In the genomic region with DNA sequence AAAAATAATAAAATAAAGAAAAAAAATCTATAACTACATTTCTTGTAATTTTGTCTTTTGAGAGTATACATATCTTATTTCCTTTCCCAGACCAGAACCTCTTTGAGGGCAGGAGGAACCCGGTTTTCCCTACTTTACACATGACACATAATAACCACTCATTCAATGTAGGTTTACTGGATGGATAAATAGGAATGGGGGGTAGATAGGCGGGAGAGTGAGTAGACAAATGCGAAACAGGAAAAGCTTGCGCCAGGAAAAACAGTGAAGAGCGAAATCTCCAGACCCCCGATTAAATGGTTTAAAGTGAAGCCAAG, we compare ENCODE assay signal across 8 cellular contexts. TPM values are rescaled to one million over a fixed set of nuclear protein-coding genes. Genes with fewer than 3 reads are reported as not detected.
DNase-seq lines count a peak whose midpoint lies in the region; ATAC-seq, FAIRE-seq and TF ChIP-seq lines count a peak whose summit lies in the region.

No MANE protein-coding gene starts in this region.

- no peak for FAIRE-seq in RCC 7860 (lab: Jason Lieb, UNC)

- intact Hi-C loops in sciatic nerve (cut with DNase I): no loop called here

- H3K4me3 ChIP-seq in cardiac muscle cell: peak overlapping the region; percentile 72

- no peaks in the 10 kb centered on the region for H3K9me3 ChIP-seq in cardiac muscle cell (ENCODE audit: low read depth)

- H3K4me3 Mint-ChIP-seq in WTC11: peak overlapping the region; percentile 88

- peak overlapping the region; percentile 98 for H3K27ac ChIP-seq in cardiac muscle cell

- CTCF ChIA-PET in WTC11 (lab: Charles Lee): no interaction called here

- POLR2A ChIA-PET in WTC11 (lab: Charles Lee): no interaction called here

- no peaks in the 10 kb centered on the region for H3K27me3 ChIP-seq in cardiac muscle cell

- no peaks in the 10 kb centered on the region for H3K36me3 ChIP-seq in cardiac muscle cell

- DNase-seq in WTC11 (ENCODE audit: low spot score) (no peak), cardiac muscle cell (ENCODE audit: low read depth in 1 of 2, low spot score in 1 of 2) (no peak), sciatic nerve (ENCODE audit: low spot score) (no peak), SKM-1 treated with dmso at 0.1 percent for 144 hours (lab: John Stamatoyannopoulos, UW; ENCODE audit: unreplicated experiment) (no peak), RCC 7860 (ENCODE audit: low spot score) (no peak), ecto neural progenitor cell (ENCODE audit: low spot score) (no peak), NCI-H524 (lab: John Stamatoyannopoulos, UW) (no peak)

- peaks cover 7% of the 10 kb centered on the region for H3K4me1 ChIP-seq in cardiac muscle cell (ENCODE audit: low read depth)

- no peaks in the 10 kb centered on the region for H3K9me3 Mint-ChIP-seq in WTC11

- H3K27ac Mint-ChIP-seq in WTC11: peak overlapping the region; percentile 100

- no peak for TF ChIP-seq CTCF in WTC11 (IDR thresholded peaks at IDR 0.05)
- no peak for TF ChIP-seq CTCF in cardiac muscle cell (IDR thresholded peaks at IDR 0.05; ENCODE audit: low read depth, low read length)

- H3K27me3 Mint-ChIP-seq in WTC11 (ENCODE audit: low read depth): no peaks in the 10 kb centered on the region

- H3K4me1 Mint-ChIP-seq in WTC11: peaks cover 9% of the 10 kb centered on the region

- ATAC-seq in GM19395 (IDR thresholded peaks at IDR 0.05; ENCODE audit: unreplicated experiment): peak; percentile 15
- ATAC-seq in WTC11: no peak
- ATAC-seq in sciatic nerve: peak; percentile 40

- H3K36me3 Mint-ChIP-seq in WTC11: no peaks in the 10 kb centered on the region

TF ChIP-seq in WTC11, 78 proteins besides CTCF, POLR2A, EP300 and RAD21:
- no peak for TF ChIP-seq NR2C2 (CRISPR knock-in tag; IDR thresholded peaks at IDR 0.05)
- no peak for TF ChIP-seq GTF2I (CRISPR knock-in tag; conservative IDR thresholded peaks at IDR 0.05)
- TF ChIP-seq, protein P1, sequence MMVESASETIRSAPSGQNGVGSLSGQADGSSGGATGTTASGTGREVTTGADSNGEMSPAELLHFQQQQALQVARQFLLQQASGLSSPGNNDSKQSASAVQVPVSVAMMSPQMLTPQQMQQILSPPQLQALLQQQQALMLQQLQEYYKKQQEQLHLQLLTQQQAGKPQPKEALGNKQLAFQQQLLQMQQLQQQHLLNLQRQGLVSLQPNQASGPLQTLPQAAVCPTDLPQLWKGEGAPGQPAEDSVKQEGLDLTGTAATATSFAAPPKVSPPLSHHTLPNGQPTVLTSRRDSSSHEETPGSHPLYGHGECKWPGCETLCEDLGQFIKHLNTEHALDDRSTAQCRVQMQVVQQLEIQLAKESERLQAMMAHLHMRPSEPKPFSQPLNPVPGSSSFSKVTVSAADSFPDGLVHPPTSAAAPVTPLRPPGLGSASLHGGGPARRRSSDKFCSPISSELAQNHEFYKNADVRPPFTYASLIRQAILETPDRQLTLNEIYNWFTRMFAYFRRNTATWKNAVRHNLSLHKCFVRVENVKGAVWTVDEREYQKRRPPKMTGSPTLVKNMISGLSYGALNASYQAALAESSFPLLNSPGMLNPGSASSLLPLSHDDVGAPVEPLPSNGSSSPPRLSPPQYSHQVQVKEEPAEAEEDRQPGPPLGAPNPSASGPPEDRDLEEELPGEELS (CRISPR knock-in tag; IDR thresholded peaks at IDR 0.05): no peak
- TF ChIP-seq GABPB1 (CRISPR knock-in tag; IDR thresholded peaks at IDR 0.05): no peak
- TF ChIP-seq ZNF396 (CRISPR knock-in tag; IDR thresholded peaks at IDR 0.05; ENCODE audit: borderline replicate concordance): no peak
- no peak for TF ChIP-seq FOXJ3 (CRISPR knock-in tag; IDR thresholded peaks at IDR 0.05; ENCODE audit: borderline replicate concordance)
- TF ChIP-seq ESRRA (CRISPR knock-in tag; IDR thresholded peaks at IDR 0.05; ENCODE audit: borderline replicate concordance): no peak
- TF ChIP-seq ZNF423 (CRISPR knock-in tag; IDR thresholded peaks at IDR 0.05): no peak
- TF ChIP-seq PRRX2 (CRISPR knock-in tag; IDR thresholded peaks at IDR 0.05): no peak
- TF ChIP-seq NR1H2 (CRISPR knock-in tag; IDR thresholded peaks at IDR 0.05): no peak
- no peak for TF ChIP-seq TCF7 (CRISPR knock-in tag; IDR thresholded peaks at IDR 0.05; ENCODE audit: low read depth)
- no peak for TF ChIP-seq ATF2 (CRISPR knock-in tag; IDR thresholded peaks at IDR 0.05; ENCODE audit: borderline replicate concordance, low read depth)
- TF ChIP-seq AFF4 (CRISPR knock-in tag; IDR thresholded peaks at IDR 0.05; ENCODE audit: borderline replicate concordance): no peak

RNA-seq across cellular contexts. Expression of gene GOSR2, which starts 0.5 kb away (rescaled TPM):
- total RNA-seq in WTC11 (2021) (37.6 to 45.8 TPM (median 40.1 TPM) in 3 replicates), cardiac muscle cell (34.1 and 41.3 TPM in 2 replicates), sciatic nerve (50.1 TPM)
- 37.3 and 60.9 TPM in 2 replicates for polyA plus RNA-seq in cardiac muscle cell

RNA-seq across cellular contexts. Expression of gene RPRML, which starts 56.6 kb away (rescaled TPM):
- total RNA-seq in WTC11 (2021) (3.1 to 4.9 TPM (median 4.7 TPM) in 3 replicates), cardiac muscle cell (not detected in 2 replicates), sciatic nerve (not detected)
- not detected in 2 replicates for polyA plus RNA-seq in cardiac muscle cell
